In genomic region chr5:127385936-127386335, GRCh38 we compare ENCODE assay signal across 26 cellular contexts.
"Had no signal": no experiment of that assay in that cellular context is flagged by ENCODE, and none has a peak within 500 bp of the region (broad histone marks: within the 10 kb centered on the region; RNA-seq: fewer than 3 reads in every experiment).

No MANE protein-coding gene starts in this region.

- H3K4me3 ChIP-seq: Peyer's patch, SJCRH30 had no signal

- H3K4me3 Mint-ChIP-seq: activated CD4-positive, alpha-beta memory T cell treated with anti-CD3 and anti-CD28 coated beads for 36 hours; activated CD4-positive, alpha-beta T cell treated with anti-CD3 and anti-CD28 coated beads, Interleukin-2, amount 10 ng/mL, durations not matched to agents 7 days and 5 days; activated naive CD4-positive, alpha-beta T cell treated with anti-CD3 and anti-CD28 coated beads for 36 hours; activated naive CD8-positive, alpha-beta T cell; activated T-helper 17 cell treated with anti-CD3 and anti-CD28 coated beads, Interleukin-2, amount 50 U/mL, for 72 hours; T-helper 17 cell had no signal

- H3K27me3 Mint-ChIP-seq: activated CD4-positive, alpha-beta memory T cell treated with anti-CD3 and anti-CD28 coated beads for 36 hours; activated CD4-positive, alpha-beta T cell treated with anti-CD3 and anti-CD28 coated beads, Interleukin-2, amount 10 ng/mL, durations not matched to agents 7 days and 5 days had no signal

- FAIRE-seq: TTC549 had no signal

- H3K27ac Mint-ChIP-seq: activated CD4-positive, alpha-beta memory T cell treated with anti-CD3 and anti-CD28 coated beads for 36 hours; activated CD4-positive, alpha-beta T cell treated with anti-CD3 and anti-CD28 coated beads, Interleukin-2, amount 10 ng/mL, durations not matched to agents 7 days and 5 days; activated naive CD4-positive, alpha-beta T cell treated with anti-CD3 and anti-CD28 coated beads for 36 hours; activated naive CD8-positive, alpha-beta T cell; activated T-helper 17 cell treated with anti-CD3 and anti-CD28 coated beads, Interleukin-2, amount 50 U/mL, for 72 hours; T-helper 17 cell had no signal

- ATAC-seq: activated T-helper 17 cell treated with anti-CD3 and anti-CD28 coated beads, Interleukin-2, amount 50 U/mL, for 72 hours; T-helper 17 cell had no signal

- H3K27ac ChIP-seq: Peyer's patch, RWPE1, SJCRH30 had no signal

- H3K9me3 Mint-ChIP-seq: activated CD4-positive, alpha-beta memory T cell treated with anti-CD3 and anti-CD28 coated beads for 36 hours; activated CD4-positive, alpha-beta T cell treated with anti-CD3 and anti-CD28 coated beads, Interleukin-2, amount 10 ng/mL, durations not matched to agents 7 days and 5 days; activated naive CD4-positive, alpha-beta T cell treated with anti-CD3 and anti-CD28 coated beads for 36 hours; activated T-helper 17 cell treated with anti-CD3 and anti-CD28 coated beads, Interleukin-2, amount 50 U/mL, for 72 hours had no signal

- H3K4me1 Mint-ChIP-seq: activated CD4-positive, alpha-beta T cell treated with anti-CD3 and anti-CD28 coated beads, Interleukin-2, amount 10 ng/mL, durations not matched to agents 7 days and 5 days; activated T-helper 17 cell treated with anti-CD3 and anti-CD28 coated beads, Interleukin-2, amount 50 U/mL, for 72 hours; T-helper 17 cell had no signal

- H3K9me3 ChIP-seq: Peyer's patch, SJCRH30 had no signal

- DNase-seq: activated CD4-positive, alpha-beta memory T cell treated with anti-CD3 and anti-CD28 coated beads for 36 hours; activated CD4-positive, alpha-beta T cell treated with anti-CD3 and anti-CD28 coated beads, Interleukin-2, amount 10 ng/mL, durations not matched to agents 7 days and 5 days; activated CD4-positive, CD25-positive, alpha-beta regulatory T cell; activated gamma-delta T cell; activated naive CD4-positive, alpha-beta T cell treated with anti-CD3 and anti-CD28 coated beads for 36 hours; activated T-cell treated with anti-CD3 and anti-CD28 coated beads for 4 hours; activated T-cell treated with anti-CD3 and anti-CD28 coated beads, Interleukin-2, amount 50 U/mL, for 48 hours; amygdala; caudate nucleus; Kasumi-1; KBM-7; NCI-H1092 treated with DMSO at 0.1 percent for 48 hours; NCI-H1417 treated with DMSO at 0.1 percent for 48 hours; NCI-H1694; NCI-H2029 treated with DMSO at 0.1 percent for 48 hours; NCI-H446; NCI-H524; Peyer's patch; Right ventricle myocardium superior; SJCRH30; T-helper 17 cell; T-helper 9 cell had no signal

- H3K36me3 Mint-ChIP-seq: activated CD4-positive, alpha-beta memory T cell treated with anti-CD3 and anti-CD28 coated beads for 36 hours; activated naive CD8-positive, alpha-beta T cell had no signal

- H3K36me3 ChIP-seq: Peyer's patch had no signal

- H3K27me3 ChIP-seq: Peyer's patch, SJCRH30 had no signal

- H3K4me1 ChIP-seq: Peyer's patch, SJCRH30 had no signal
